14 cellular contexts compared by ENCODE assay signal in the genomic region with DNA sequence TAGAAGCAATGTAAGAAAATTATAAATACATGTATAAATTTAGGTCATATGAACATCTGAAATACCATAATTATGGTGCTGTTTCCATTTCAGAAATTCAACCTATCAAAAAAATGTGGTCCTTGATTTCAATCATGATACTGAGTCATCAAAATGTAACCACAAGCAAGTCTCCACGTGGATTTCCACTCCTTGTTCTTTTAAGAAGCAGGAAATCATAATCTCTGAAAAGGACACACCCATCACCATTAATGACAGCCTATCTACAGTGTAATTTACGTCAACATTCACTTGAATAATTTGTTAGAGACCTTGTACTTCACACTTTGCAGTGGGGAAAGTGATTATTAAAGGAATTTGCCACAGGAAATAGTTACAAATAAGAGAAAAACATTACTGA. TPM values are rescaled to one million over a fixed set of nuclear protein-coding genes. Genes with fewer than 3 reads are reported as not detected.
DNase-seq lines count a peak whose midpoint lies in the region; ATAC-seq and TF ChIP-seq lines count a peak whose summit lies in the region.
"Had no signal": no experiment of that assay in that cellular context is flagged by ENCODE, and none has a peak within 500 bp of the region (broad histone marks: within the 10 kb centered on the region; RNA-seq: fewer than 3 reads in every experiment).

No MANE protein-coding gene starts in this region.

- H3K27ac Mint-ChIP-seq in HFFc6 = peak overlapping the region; percentile 67
- H3K27ac Mint-ChIP-seq in activated T-helper 2 cell treated with anti-CD3 and anti-CD28 coated beads, Interferon-gamma antibody, Interleukin-2, Interleukin-4, amounts not matched to agents 10 μg/mL and 5 μg/mL and 100 μg/mL, durations not matched to agents 14 hours and 24 hours and 36 hours = no peak overlapping the region
- H3K27ac Mint-ChIP-seq: stimulated activated effector memory CD8-positive, alpha-beta T cell treated with anti-CD3 and anti-CD28 coated beads, Interleukin-12 subunit alpha, Interleukin-12 subunit beta, amount 100 ng/mL, for 72 hours had no signal

- CTCF ChIA-PET in OCI-LY7 (lab: Charles Lee; ENCODE audit: unreplicated experiment) = no interaction called here

- no peaks in the 10 kb centered on the region for H3K36me3 ChIP-seq in OCI-LY7 (ENCODE audit: insufficient read depth, low read length)

- H3K79me2 ChIP-seq in OCI-LY7 (ENCODE audit: insufficient read depth, low read depth, low read length) = no peaks in the 10 kb centered on the region

- H3K36me3 Mint-ChIP-seq in HFFc6 (ENCODE audit: low read depth) = no peaks in the 10 kb centered on the region
- no peaks in the 10 kb centered on the region for H3K36me3 Mint-ChIP-seq in activated T-helper 2 cell treated with anti-CD3 and anti-CD28 coated beads, Interferon-gamma antibody, Interleukin-2, Interleukin-4, amounts not matched to agents 10 μg/mL and 5 μg/mL and 100 μg/mL, durations not matched to agents 14 hours and 24 hours and 36 hours (ENCODE audit: low read depth)
- H3K36me3 Mint-ChIP-seq: stimulated activated effector memory CD8-positive, alpha-beta T cell treated with anti-CD3 and anti-CD28 coated beads, Interleukin-12 subunit alpha, Interleukin-12 subunit beta, amount 100 ng/mL, for 72 hours had no signal

- no peaks in the 10 kb centered on the region for H3K9me3 Mint-ChIP-seq in HFFc6
- no peaks in the 10 kb centered on the region for H3K9me3 Mint-ChIP-seq in activated T-helper 2 cell treated with anti-CD3 and anti-CD28 coated beads, Interferon-gamma antibody, Interleukin-2, Interleukin-4, amounts not matched to agents 10 μg/mL and 5 μg/mL and 100 μg/mL, durations not matched to agents 14 hours and 24 hours and 36 hours

- no peak for ATAC-seq in HG03108 (IDR thresholded peaks at IDR 0.05; ENCODE audit: unreplicated experiment)
- ATAC-seq: GM12878; stimulated activated effector memory CD8-positive, alpha-beta T cell treated with anti-CD3 and anti-CD28 coated beads, Interleukin-12 subunit alpha, Interleukin-12 subunit beta, amount 100 ng/mL, for 72 hours had no signal

- BruUV-seq in OCI-LY7 (replicated peaks; lab: Mats Ljungman, UMichigan) = no TSS peak

- H3K9me3 ChIP-seq in OCI-LY7 (ENCODE audit: low read length) = no peaks in the 10 kb centered on the region

- DNase-seq in A172 (ENCODE audit: low spot score) (peak; percentile 78), HFFc6 (peak; percentile 58), SW480 (ENCODE audit: low spot score) (peak; percentile 41), fibroblast of peridontal ligament (ENCODE audit: extremely low read depth) (peak; percentile 56), OCI-LY7 (ENCODE audit: low spot score) (no peak)
- DNase-seq in activated T-helper 2 cell treated with anti-CD3 and anti-CD28 coated beads, Interferon-gamma antibody, Interleukin-2, Interleukin-4, amounts not matched to agents 10 μg/mL and 5 μg/mL and 100 μg/mL, durations not matched to agents 14 hours and 24 hours and 36 hours (ENCODE audit: low spot score) = no peak
- no peak for DNase-seq in activated CD4-positive, alpha-beta T cell treated with anti-CD3 and anti-CD28 coated beads for 1 hour
- DNase-seq: activated naive CD4-positive, alpha-beta T cell treated with anti-CD3 and anti-CD28 coated beads, Interleukin-2, amount 50 U/mL, for 16 hours; MM.1S; RPMI8226; stimulated activated CD4-positive, alpha-beta T cell treated with anti-CD3 and anti-CD28 coated beads, Interleukin-4, amount 100 ng/mL, for 1 hour had no signal

- H3K4me3 ChIP-seq in OCI-LY7 (ENCODE audit: low read depth, low read length, poor library complexity, severe bottlenecking) = no peak overlapping the region
- H3K4me3 ChIP-seq: GM12878 had no signal

- H3K4me1 Mint-ChIP-seq in HFFc6 (ENCODE audit: low read depth) = peaks cover 43% of the 10 kb centered on the region
- peaks cover 4% of the 10 kb centered on the region for H3K4me1 Mint-ChIP-seq in activated T-helper 2 cell treated with anti-CD3 and anti-CD28 coated beads, Interferon-gamma antibody, Interleukin-2, Interleukin-4, amounts not matched to agents 10 μg/mL and 5 μg/mL and 100 μg/mL, durations not matched to agents 14 hours and 24 hours and 36 hours (ENCODE audit: low read depth)
- H3K4me1 Mint-ChIP-seq: stimulated activated effector memory CD8-positive, alpha-beta T cell treated with anti-CD3 and anti-CD28 coated beads, Interleukin-12 subunit alpha, Interleukin-12 subunit beta, amount 100 ng/mL, for 72 hours had no signal

- no peak overlapping the region for H3K27ac ChIP-seq in OCI-LY7 (ENCODE audit: low read depth, low read length, poor library complexity, severe bottlenecking)

- no peaks in the 10 kb centered on the region for H3K4me1 ChIP-seq in OCI-LY7 (ENCODE audit: insufficient read depth, low read length, poor library complexity, severe bottlenecking)

- intact Hi-C loops in activated T-helper 2 cell treated with anti-CD3 and anti-CD28 coated beads, Interferon-gamma antibody, Interleukin-2, Interleukin-4, amounts not matched to agents 10 μg/mL and 5 μg/mL and 100 μg/mL, durations not matched to agents 14 hours and 24 hours and 36 hours (cut with micrococcal nuclease) = no loop called here
- intact Hi-C loops in OCI-LY7 (cut with micrococcal nuclease; ENCODE audit: unreplicated experiment) = no loop called here

- no peaks in the 10 kb centered on the region; the same call in 1 of the 2 replicates for H3K9me2 ChIP-seq in OCI-LY7 (ENCODE audit: insufficient read depth, low read length)

- no peaks in the 10 kb centered on the region for H3K27me3 Mint-ChIP-seq in HFFc6 (ENCODE audit: insufficient read depth)
- peaks cover 23% of the 10 kb centered on the region for H3K27me3 Mint-ChIP-seq in activated T-helper 2 cell treated with anti-CD3 and anti-CD28 coated beads, Interferon-gamma antibody, Interleukin-2, Interleukin-4, amounts not matched to agents 10 μg/mL and 5 μg/mL and 100 μg/mL, durations not matched to agents 14 hours and 24 hours and 36 hours (ENCODE audit: low read depth)

- no peak for TF ChIP-seq CTCF in HFFc6 (IDR thresholded peaks at IDR 0.05)
- TF ChIP-seq CTCF in OCI-LY7 (conservative IDR thresholded peaks at IDR 0.05; ENCODE audit: low read length) = no peak

- POLR2A ChIA-PET in OCI-LY7 (lab: Charles Lee) = no interaction called here

- no peak overlapping the region for H3K4me3 Mint-ChIP-seq in HFFc6
- no peak overlapping the region for H3K4me3 Mint-ChIP-seq in activated T-helper 2 cell treated with anti-CD3 and anti-CD28 coated beads, Interferon-gamma antibody, Interleukin-2, Interleukin-4, amounts not matched to agents 10 μg/mL and 5 μg/mL and 100 μg/mL, durations not matched to agents 14 hours and 24 hours and 36 hours (ENCODE audit: low read depth)
- H3K4me3 Mint-ChIP-seq: stimulated activated effector memory CD8-positive, alpha-beta T cell treated with anti-CD3 and anti-CD28 coated beads, Interleukin-12 subunit alpha, Interleukin-12 subunit beta, amount 100 ng/mL, for 72 hours had no signal

- no peaks in the 10 kb centered on the region for H4K20me1 ChIP-seq in OCI-LY7 (ENCODE audit: insufficient read depth, low read length)

- H2AFZ ChIP-seq in OCI-LY7 (ENCODE audit: low read length) = no peak overlapping the region

- no peak overlapping the region for H3K4me2 ChIP-seq in OCI-LY7 (ENCODE audit: low read length)

RNA-seq across cellular contexts. Expression of a gene that starts 17.7 kb away (rescaled TPM):
- total RNA-seq in A172 (2014; rRNA removed; shearing (Covaris generic)) = 23.8 and 61.0 TPM in 2 replicates
- 10 to 100 TPM; 12.0 to 66.1 (median 54.1) TPM for total RNA-seq in HFFc6 (2021; fragmentation: NEBNext Ultra II Directional; extraction: Animal tissue kit (Norgen Biotek cat#: 25700))
- 0.92 and 1.8 TPM in 2 replicates for total RNA-seq in activated T-helper 2 cell treated with anti-CD3 and anti-CD28 coated beads, Interferon-gamma antibody, Interleukin-2, Interleukin-4, amounts not matched to agents 10 μg/mL and 5 μg/mL and 100 μg/mL, durations not matched to agents 14 hours and 24 hours and 36 hours
- total RNA-seq in OCI-LY7 (2014; rRNA removed; shearing (Covaris generic)) = 5.2 and 5.7 TPM in 2 replicates
- total RNA-seq in OCI-LY7 (2022) = 16.7 and 18.1 TPM in 2 replicates

Comparison
In these comparisons a context has a peak if more than half of its experiments do, and no peak if none do; other contexts are left out.
1. DNase-seq: peak in A172 (single experiment), HFFc6 (single experiment), SW480 (single experiment) and fibroblast of peridontal ligament (single experiment); none in activated T-helper 2 cell treated with anti-CD3 and anti-CD28 coated beads, Interferon-gamma antibody, Interleukin-2, Interleukin-4, amounts not matched to agents 10 μg/mL and 5 μg/mL and 100 μg/mL, durations not matched to agents 14 hours and 24 hours and 36 hours (single experiment), activated CD4-positive, alpha-beta T cell treated with anti-CD3 and anti-CD28 coated beads for 1 hour (single experiment) and OCI-LY7 (single experiment).